2 cellular contexts compared by ENCODE assay signal in the genomic region with DNA sequence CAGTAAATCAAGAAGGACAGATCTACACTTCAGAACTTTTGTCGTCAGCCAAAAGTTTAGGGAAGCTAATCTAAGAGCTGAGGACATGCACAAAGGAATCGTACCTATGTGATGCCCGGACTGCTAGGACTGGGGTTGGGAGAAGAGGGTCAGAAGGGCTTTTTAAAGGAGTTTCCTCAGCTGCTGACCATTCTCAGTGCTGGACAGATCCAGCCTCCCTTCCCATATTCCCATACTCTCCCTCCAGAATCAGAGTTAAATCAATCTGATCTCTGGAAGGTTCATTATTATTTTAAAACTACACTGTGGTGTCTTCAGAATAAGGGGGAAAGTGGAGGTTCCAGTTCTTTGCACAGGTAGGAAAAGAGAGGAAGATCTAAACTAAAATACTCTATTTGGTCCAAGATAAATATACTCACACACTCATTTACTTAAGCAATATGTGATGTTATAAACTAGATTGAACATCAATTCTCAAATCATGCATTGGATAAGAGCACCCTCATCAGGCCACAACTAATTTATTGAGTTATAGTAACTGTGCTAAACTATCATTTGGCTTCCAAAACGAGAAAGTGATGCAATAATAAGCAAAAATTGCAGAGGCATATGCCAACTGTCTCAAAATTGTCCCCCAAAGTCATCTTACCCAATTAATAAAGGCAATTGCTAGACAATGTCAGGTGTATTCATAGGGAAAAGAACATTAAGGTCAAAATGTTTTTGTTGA.
A peak's percentile ranks its signal among the peaks of the same experiment; 100 is the strongest.
TF ChIP-seq lines count a peak whose summit lies in the region.

No MANE protein-coding gene starts in this region.

TF ChIP-seq in IMR-90, 13 proteins besides CTCF, POLR2A, EP300 and RAD21:
- TF ChIP-seq CEBPB (IDR thresholded peaks at IDR 0.05; ENCODE audit: low read depth, low read length) (peak; percentile 48), NFE2L2 (IDR thresholded peaks at IDR 0.05; ENCODE audit: low read depth, low read length) (no peak), MAZ (IDR thresholded peaks at IDR 0.05; ENCODE audit: borderline replicate concordance, low read depth, low read length) (no peak)

TF ChIP-seq in K562, 482 proteins besides CTCF, POLR2A, EP300 and RAD21:
- TF ChIP-seq MXD1 (CRISPR knock-in tag; IDR thresholded peaks at IDR 0.05; ENCODE audit: borderline replicate concordance, poor library complexity, severe bottlenecking) = no peak
- TF ChIP-seq CEBPB (tag; IDR thresholded peaks at IDR 0.05) = peak; percentile 51
- TF ChIP-seq TRIM24 (IDR thresholded peaks at IDR 0.05) = peak; percentile 49 to 53; a peak in 2 of 4 replicates
- TF ChIP-seq ATF3 (IDR thresholded peaks at IDR 0.05) = peak; percentile 64
- TF ChIP-seq ATF3 (CRISPR knock-in tag; conservative IDR thresholded peaks at IDR 0.05) = no peak
- TF ChIP-seq, protein P1, sequence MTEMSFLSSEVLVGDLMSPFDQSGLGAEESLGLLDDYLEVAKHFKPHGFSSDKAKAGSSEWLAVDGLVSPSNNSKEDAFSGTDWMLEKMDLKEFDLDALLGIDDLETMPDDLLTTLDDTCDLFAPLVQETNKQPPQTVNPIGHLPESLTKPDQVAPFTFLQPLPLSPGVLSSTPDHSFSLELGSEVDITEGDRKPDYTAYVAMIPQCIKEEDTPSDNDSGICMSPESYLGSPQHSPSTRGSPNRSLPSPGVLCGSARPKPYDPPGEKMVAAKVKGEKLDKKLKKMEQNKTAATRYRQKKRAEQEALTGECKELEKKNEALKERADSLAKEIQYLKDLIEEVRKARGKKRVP (CRISPR knock-in tag; IDR thresholded peaks at IDR 0.05) = peak; percentile 21; the same call in 1 of the 2 replicates
- peak; percentile 65 for TF ChIP-seq CEBPG (CRISPR knock-in tag; IDR thresholded peaks at IDR 0.05)
- peak; percentile 81 to 92 for TF ChIP-seq CEBPG (tag; conservative IDR thresholded peaks at IDR 0.05 in 1 of 2, IDR thresholded peaks at IDR 0.05 in 1 of 2)
